Comparison of ENCODE assay signal across 2 cellular contexts in genomic region chr16:85522842-85523601, GRCh38.
TF ChIP-seq lines count a peak whose summit lies in the region.

No MANE protein-coding gene starts in this region.

TF ChIP-seq in HCT116, 20 proteins besides CTCF, POLR2A, EP300 and RAD21 (continued from another document):
- TF ChIP-seq ATF3 (IDR thresholded peaks at IDR 0.05) = no peak
- TF ChIP-seq SRF (IDR thresholded peaks at IDR 0.05; ENCODE audit: low read depth) = no peak
- no peak for TF ChIP-seq CEBPB (IDR thresholded peaks at IDR 0.05; ENCODE audit: low read depth)
- TF ChIP-seq EZH2 (IDR thresholded peaks at IDR 0.05) = no peak
- TF ChIP-seq SIN3A (IDR thresholded peaks at IDR 0.05; ENCODE audit: low read depth) = no peak
- no peak for TF ChIP-seq FOSL1 (IDR thresholded peaks at IDR 0.05; ENCODE audit: low read depth)
- TF ChIP-seq, protein P1, sequence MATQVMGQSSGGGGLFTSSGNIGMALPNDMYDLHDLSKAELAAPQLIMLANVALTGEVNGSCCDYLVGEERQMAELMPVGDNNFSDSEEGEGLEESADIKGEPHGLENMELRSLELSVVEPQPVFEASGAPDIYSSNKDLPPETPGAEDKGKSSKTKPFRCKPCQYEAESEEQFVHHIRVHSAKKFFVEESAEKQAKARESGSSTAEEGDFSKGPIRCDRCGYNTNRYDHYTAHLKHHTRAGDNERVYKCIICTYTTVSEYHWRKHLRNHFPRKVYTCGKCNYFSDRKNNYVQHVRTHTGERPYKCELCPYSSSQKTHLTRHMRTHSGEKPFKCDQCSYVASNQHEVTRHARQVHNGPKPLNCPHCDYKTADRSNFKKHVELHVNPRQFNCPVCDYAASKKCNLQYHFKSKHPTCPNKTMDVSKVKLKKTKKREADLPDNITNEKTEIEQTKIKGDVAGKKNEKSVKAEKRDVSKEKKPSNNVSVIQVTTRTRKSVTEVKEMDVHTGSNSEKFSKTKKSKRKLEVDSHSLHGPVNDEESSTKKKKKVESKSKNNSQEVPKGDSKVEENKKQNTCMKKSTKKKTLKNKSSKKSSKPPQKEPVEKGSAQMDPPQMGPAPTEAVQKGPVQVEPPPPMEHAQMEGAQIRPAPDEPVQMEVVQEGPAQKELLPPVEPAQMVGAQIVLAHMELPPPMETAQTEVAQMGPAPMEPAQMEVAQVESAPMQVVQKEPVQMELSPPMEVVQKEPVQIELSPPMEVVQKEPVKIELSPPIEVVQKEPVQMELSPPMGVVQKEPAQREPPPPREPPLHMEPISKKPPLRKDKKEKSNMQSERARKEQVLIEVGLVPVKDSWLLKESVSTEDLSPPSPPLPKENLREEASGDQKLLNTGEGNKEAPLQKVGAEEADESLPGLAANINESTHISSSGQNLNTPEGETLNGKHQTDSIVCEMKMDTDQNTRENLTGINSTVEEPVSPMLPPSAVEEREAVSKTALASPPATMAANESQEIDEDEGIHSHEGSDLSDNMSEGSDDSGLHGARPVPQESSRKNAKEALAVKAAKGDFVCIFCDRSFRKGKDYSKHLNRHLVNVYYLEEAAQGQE (IDR thresholded peaks at IDR 0.05; ENCODE audit: low read depth) = no peak
TF ChIP-seq in HCT116: peak in this region for 0.

TF ChIP-seq in liver, 16 proteins besides CTCF, POLR2A, EP300 and RAD21 (continued from another document):
- TF ChIP-seq, protein P1 (IDR thresholded peaks at IDR 0.05) = no peak
- TF ChIP-seq JUND (IDR thresholded peaks at IDR 0.05) (no peak), RXRA (IDR thresholded peaks at IDR 0.05) (no peak), ATF3 (IDR thresholded peaks at IDR 0.05) (no peak), NR2F2 (IDR thresholded peaks at IDR 0.05) (no peak), FOXA1 (IDR thresholded peaks at IDR 0.05) (no peak), TAF1 (conservative IDR thresholded peaks at IDR 0.05) (no peak)
